In the genomic region with DNA sequence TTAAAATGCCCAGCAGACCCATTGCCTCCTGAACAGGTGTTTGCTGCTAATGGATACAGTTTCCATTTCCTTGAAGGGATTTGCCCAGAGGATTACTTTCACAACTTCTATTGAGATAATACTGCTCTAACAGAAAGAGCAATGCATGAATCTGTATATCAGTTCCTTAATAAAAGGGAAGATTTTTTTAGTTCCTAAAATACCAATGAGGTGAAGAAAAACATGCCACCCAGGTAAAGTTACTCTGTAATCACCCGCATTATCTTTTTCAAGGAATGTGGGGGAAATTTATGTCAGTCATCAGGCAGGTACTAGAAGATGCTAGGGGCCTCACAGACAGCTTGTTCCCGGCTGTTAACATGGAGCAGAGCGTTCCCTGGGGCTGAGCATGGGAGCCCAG, we compare ENCODE assay signal across 14 cellular contexts. TPM values are rescaled to one million over a fixed set of nuclear protein-coding genes. Genes with fewer than 3 reads are reported as not detected.
"Had no signal": no experiment of that assay in that cellular context is flagged by ENCODE, and none has a peak within 500 bp of the region (broad histone marks: within the 10 kb centered on the region; RNA-seq: fewer than 3 reads in every experiment).

No MANE protein-coding gene starts in this region.

- H3K4me1 Mint-ChIP-seq: activated B cell treated with CpG ODN at 0.5 μM for 24 hours had no signal

- H3K4me3 Mint-ChIP-seq: activated B cell treated with CpG ODN at 0.5 μM for 24 hours; activated CD4-positive, alpha-beta T cell treated with anti-CD3 and anti-CD28 coated beads, Interleukin-2, amount 10 ng/mL, durations not matched to agents 24 days and 14 days; naive B cell had no signal

- H3K27ac ChIP-seq: colonic mucosa, uterus had no signal

- DNase-seq: activated B cell treated with CpG ODN at 0.5 μM for 24 hours; activated CD4-positive, alpha-beta T cell treated with anti-CD3 and anti-CD28 coated beads, Interleukin-2, amount 10 ng/mL, durations not matched to agents 24 days and 14 days; activated CD8-positive, alpha-beta memory T cell treated with anti-CD3 and anti-CD28 coated beads for 24 hours; activated naive CD4-positive, alpha-beta T cell treated with Interleukin-2 at 50 U/mL for 16 hours; colonic mucosa; heart left ventricle; left lung; naive B cell; stimulated activated CD4-positive, alpha-beta T cell treated with anti-CD3 and anti-CD28 coated beads, Interleukin-4, amount 100 ng/mL, for 4 hours; stomach; uterus had no signal

- H3K9me3 Mint-ChIP-seq: activated B cell treated with CpG ODN at 0.5 μM for 24 hours; activated CD4-positive, alpha-beta T cell treated with anti-CD3 and anti-CD28 coated beads, Interleukin-2, amount 10 ng/mL, durations not matched to agents 24 days and 14 days; naive B cell had no signal

- H3K27ac Mint-ChIP-seq: activated B cell treated with CpG ODN at 0.5 μM for 24 hours; activated CD4-positive, alpha-beta T cell treated with anti-CD3 and anti-CD28 coated beads, Interleukin-2, amount 10 ng/mL, durations not matched to agents 24 days and 14 days; naive B cell had no signal

- FAIRE-seq: islet of Langerhans, TTC549 had no signal

- H3K36me3 Mint-ChIP-seq: naive B cell had no signal

- H3K9me3 ChIP-seq: colonic mucosa, heart left ventricle, left lung, stomach, thoracic aorta, uterus had no signal

- H3K27me3 Mint-ChIP-seq: activated B cell treated with CpG ODN at 0.5 μM for 24 hours, naive B cell had no signal

- H3K4me3 ChIP-seq: colonic mucosa, heart left ventricle, stomach, thoracic aorta, uterus had no signal

- H3K4me1 ChIP-seq: colonic mucosa, uterus had no signal

- H3K36me3 ChIP-seq: colonic mucosa, heart left ventricle, thoracic aorta, uterus had no signal

- H3K27me3 ChIP-seq: colonic mucosa, heart left ventricle, left lung, stomach, uterus had no signal

RNA-seq across cellular contexts. Expression of a gene that starts 41.1 kb away (rescaled TPM):
- total RNA-seq: activated B cell treated with CpG ODN at 0.5 μM for 24 hours had no signal
